Comparison of ENCODE assay signal across 8 cellular contexts in the genomic region with DNA sequence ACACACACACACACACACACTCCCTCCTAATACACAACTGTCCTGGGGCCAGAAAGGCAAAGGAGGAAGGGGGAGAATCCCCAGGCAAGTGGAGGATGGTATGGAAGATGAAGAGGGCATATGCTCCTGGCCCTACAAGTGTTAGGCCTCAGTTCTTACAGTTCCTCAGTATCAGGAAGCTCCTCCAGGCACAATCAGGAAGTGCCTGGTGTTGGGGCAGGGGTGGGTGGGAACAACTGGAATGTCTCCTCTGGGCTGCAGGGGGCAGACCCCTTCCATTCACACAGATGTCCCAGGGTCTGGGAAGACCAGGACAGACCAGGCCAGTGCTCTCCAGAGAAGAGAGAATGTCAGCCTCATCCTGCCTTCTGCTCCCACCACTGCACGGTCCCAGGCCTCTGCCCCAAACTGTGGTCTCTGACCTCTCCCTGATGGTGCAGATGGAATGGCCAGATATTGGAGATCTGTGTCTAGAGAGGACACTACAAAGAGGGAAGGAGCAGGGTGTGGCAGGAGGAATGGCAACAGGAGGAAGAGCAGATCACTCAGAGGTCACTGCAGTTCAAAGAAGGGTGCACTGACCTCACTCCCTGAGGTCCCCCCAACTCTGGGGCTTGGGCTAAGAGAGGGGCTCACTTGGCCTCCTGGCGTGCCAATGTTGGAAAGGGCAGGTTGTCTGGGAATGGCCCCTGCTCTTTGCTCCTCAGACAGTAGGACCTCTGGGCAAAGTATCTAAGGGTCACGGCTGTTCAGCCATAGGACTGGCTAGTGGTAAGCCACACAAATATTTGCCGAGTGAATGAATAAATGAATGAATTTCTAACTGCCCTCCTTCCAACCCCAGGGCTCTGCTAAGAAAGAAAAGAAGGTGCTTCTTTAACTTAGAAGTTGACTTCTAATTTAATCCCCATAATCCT. TPM values are rescaled to one million over a fixed set of nuclear protein-coding genes. Genes with fewer than 3 reads are reported as not detected.
A peak's percentile ranks its signal among the peaks of the same experiment; 100 is the strongest.
DNase-seq lines count a peak whose midpoint lies in the region; ATAC-seq and TF ChIP-seq lines count a peak whose summit lies in the region.

No MANE protein-coding gene starts in this region.

- intact Hi-C loops in heart right ventricle (cut with DNase I): no loop called here
- intact Hi-C loops in cardiac septum (cut with DNase I): no loop called here
- intact Hi-C loops in upper lobe of right lung (cut with DNase I): no loop called here

- H3K27me3 ChIP-seq in heart right ventricle (peaks cover 9 to 35% (median 14%) of the 10 kb centered on the region in 7 donors), WERI-Rb-1 (ENCODE audit: insufficient read depth, low read depth, severe bottlenecking) (no peaks in the 10 kb centered on the region), kidney epithelial cell (ENCODE audit: control insufficient read depth, insufficient read depth, low read length) (peaks cover 8% of the 10 kb centered on the region), upper lobe of right lung (no peaks in the 10 kb centered on the region)

- H3K27ac ChIP-seq in heart right ventricle: peak overlapping the region in 4 of 10 donors; percentile 16 to 93 (median 42)
- no peak overlapping the region for H3K27ac ChIP-seq in WERI-Rb-1
- peak overlapping the region; percentile 93 for H3K27ac ChIP-seq in upper lobe of right lung

- H3K4me1 ChIP-seq in heart right ventricle (peaks cover 0 to 77% (median 9%) of the 10 kb centered on the region in 9 donors), upper lobe of right lung (peaks cover 45% of the 10 kb centered on the region)

- ATAC-seq in heart right ventricle: peak in 1 of 8 donors; percentile 26
- no peak for ATAC-seq in upper lobe of right lung
- no peak for ATAC-seq in GM21447 (IDR thresholded peaks at IDR 0.05; ENCODE audit: unreplicated experiment)

- 83 to 88% methylated on average over 4 of the region's 4 CpGs for WGBS in heart right ventricle, 2 donors

- H3K4me3 ChIP-seq in heart right ventricle (peak overlapping the region in 7 of 10 donors; percentile 56 to 71 (median 66)), WERI-Rb-1 (ENCODE audit: low read depth, low read length) (peak overlapping the region; percentile 31; the same call in 1 of the 2 replicates), kidney epithelial cell (ENCODE audit: low read depth, low read length) (peak overlapping the region; percentile 54), upper lobe of right lung (peak overlapping the region; percentile 75)

- no peaks in the 10 kb centered on the region for H3K9me3 ChIP-seq in heart right ventricle
- H3K9me3 ChIP-seq in WERI-Rb-1 (ENCODE audit: severe bottlenecking): no peaks in the 10 kb centered on the region
- H3K9me3 ChIP-seq in upper lobe of right lung: no peaks in the 10 kb centered on the region

- TF ChIP-seq CTCF in heart right ventricle (IDR thresholded peaks at IDR 0.05) (peak in 1 of 9 donors; percentile 12), WERI-Rb-1 (IDR thresholded peaks at IDR 0.05; ENCODE audit: low read depth, low read length) (no peak), kidney epithelial cell (IDR thresholded peaks at IDR 0.05; ENCODE audit: insufficient read depth, low read length, poor library complexity, severe bottlenecking) (no peak), upper lobe of right lung (IDR thresholded peaks at IDR 0.05) (no peak)

- DNase-seq in heart right ventricle: no peak
- no peak for DNase-seq in cardiac septum (ENCODE audit: low spot score)
- DNase-seq in WERI-Rb-1: no peak
- DNase-seq in kidney epithelial cell (ENCODE audit: low read depth): no peak
- DNase-seq in upper lobe of right lung: no peak
- DNase-seq in midbrain (lab: John Stamatoyannopoulos, UW): no peak
- DNase-seq in stimulated activated naive CD4-positive, alpha-beta T cell (lab: John Stamatoyannopoulos, UW): no peak

- H3K36me3 ChIP-seq in heart right ventricle (peaks cover 0 to 8% (median 0%) of the 10 kb centered on the region in 9 donors), WERI-Rb-1 (no peaks in the 10 kb centered on the region), kidney epithelial cell (ENCODE audit: control insufficient read depth, insufficient read depth, low read length) (no peaks in the 10 kb centered on the region), upper lobe of right lung (no peaks in the 10 kb centered on the region)

RNA-seq across cellular contexts. Expression of gene DENND2D, which starts 2.5 kb away (rescaled TPM):
- 10 to 100 TPM in 1 of 10 donors, 1 to 10 TPM in 3, under 1 TPM in 6; 0.46 to 11.9 (median 0.85) TPM for total RNA-seq in heart right ventricle
- polyA plus RNA-seq in heart right ventricle: 1 to 10 TPM; 1.1 to 2.3 TPM
- total RNA-seq in cardiac septum: 1.6 TPM
- 13.2 and 16.6 TPM in 2 replicates for total RNA-seq in kidney epithelial cell
- total RNA-seq in upper lobe of right lung: 78.2 TPM

RNA-seq across cellular contexts. Expression of gene CHI3L2, which starts 24.5 kb away (rescaled TPM):
- 1 to 10 TPM in 8 of 10 donors, under 1 TPM in 1, not detected in 1; 0.78 to 5.6 (median 2.1) TPM for total RNA-seq in heart right ventricle
- 1 to 10 TPM; 3.4 to 9.4 TPM for polyA plus RNA-seq in heart right ventricle
- total RNA-seq in cardiac septum: 0.57 TPM
- total RNA-seq in kidney epithelial cell: 3.2 and 7.5 TPM in 2 replicates
- total RNA-seq in upper lobe of right lung: 50.3 TPM
